Comparison of ENCODE assay signal across 1 cellular context in genomic region chr2:174606336-174606735, GRCh38.
TF ChIP-seq lines count a peak whose summit lies in the region.

No MANE protein-coding gene starts in this region.

TF ChIP-seq in WTC11, 78 proteins besides CTCF, POLR2A, EP300 and RAD21 (continued from another document):
- no peak for TF ChIP-seq HMGA2 (CRISPR knock-in tag; IDR thresholded peaks at IDR 0.05)
- TF ChIP-seq CBFB (CRISPR knock-in tag; IDR thresholded peaks at IDR 0.05; ENCODE audit: low read depth): no peak
- TF ChIP-seq PRRX2 (CRISPR knock-in tag; IDR thresholded peaks at IDR 0.05): no peak
